24 cellular contexts compared by ENCODE assay signal in genomic region chr5:109767997-109768396, GRCh38.
"Had no signal": no experiment of that assay in that cellular context is flagged by ENCODE, and none has a peak within 500 bp of the region (broad histone marks: within the 10 kb centered on the region; RNA-seq: fewer than 3 reads in every experiment).

No MANE protein-coding gene starts in this region.

- H3K27me3 Mint-ChIP-seq: naive thymus-derived CD8-positive, alpha-beta T cell had no signal

- H3K9me3 Mint-ChIP-seq: mesothelial cell of epicardium; naive thymus-derived CD8-positive, alpha-beta T cell; stimulated activated effector memory CD8-positive, alpha-beta T cell treated with anti-CD3 and anti-CD28 coated beads, Interleukin-12 subunit alpha, Interleukin-12 subunit beta, amount 100 ng/mL, for 72 hours had no signal

- H3K4me1 ChIP-seq: gastroesophageal sphincter, heart right ventricle, left lung, right lobe of liver, thyroid gland, vagina had no signal

- H3K9me3 ChIP-seq: gastroesophageal sphincter, left lung, mucosa of descending colon, ovary, right lobe of liver, stomach, thyroid gland, vagina had no signal

- H3K27me3 ChIP-seq: dorsolateral prefrontal cortex, gastroesophageal sphincter, heart right ventricle, left lung, ovary, right lobe of liver, stomach, thyroid gland, vagina had no signal

- H3K4me3 Mint-ChIP-seq: mesothelial cell of epicardium; naive thymus-derived CD8-positive, alpha-beta T cell; stimulated activated effector memory CD8-positive, alpha-beta T cell treated with anti-CD3 and anti-CD28 coated beads, Interleukin-12 subunit alpha, Interleukin-12 subunit beta, amount 100 ng/mL, for 72 hours had no signal

- H3K4me3 ChIP-seq: dorsolateral prefrontal cortex, gastroesophageal sphincter, heart right ventricle, left lung, mucosa of descending colon, ovary, right lobe of liver, stomach, thyroid gland, vagina had no signal

- ATAC-seq: gastroesophageal sphincter; heart right ventricle; left cardiac atrium; left lung; mucosa of descending colon; naive thymus-derived CD8-positive, alpha-beta T cell; stimulated activated effector memory CD8-positive, alpha-beta T cell treated with anti-CD3 and anti-CD28 coated beads, Interleukin-12 subunit alpha, Interleukin-12 subunit beta, amount 100 ng/mL, for 72 hours had no signal

- H3K4me1 Mint-ChIP-seq: mesothelial cell of epicardium had no signal

- H3K36me3 ChIP-seq: ovary had no signal

- H3K27ac Mint-ChIP-seq: mesothelial cell of epicardium; naive thymus-derived CD8-positive, alpha-beta T cell; stimulated activated effector memory CD8-positive, alpha-beta T cell treated with anti-CD3 and anti-CD28 coated beads, Interleukin-12 subunit alpha, Interleukin-12 subunit beta, amount 100 ng/mL, for 72 hours had no signal

- DNase-seq: cortex of kidney; dorsolateral prefrontal cortex; effector CD4-positive, alpha-beta T cell; foreskin fibroblast; heart right ventricle; hippocampal formation; left cardiac atrium; left lung; mesenchymal stem cell; mucosa of descending colon; naive thymus-derived CD8-positive, alpha-beta T cell; occipital lobe; ovary; right lobe of liver; stimulated activated CD4-positive, alpha-beta T cell treated with anti-CD3 and anti-CD28 coated beads, Interleukin-2, amount 100 ng/mL, for 24 hours; stimulated activated CD4-positive, alpha-beta T cell treated with anti-CD3 and anti-CD28 coated beads, Interleukin-4, amount 100 ng/mL, for 24 hours; stimulated activated naive CD4-positive, alpha-beta T cell treated with Interleukin-2 at 50 U/mL for 16 hours; stomach; thyroid gland; trophoblast cell had no signal

- H3K27ac ChIP-seq: gastroesophageal sphincter, heart right ventricle, left lung, ovary, right lobe of liver, stomach, thyroid gland, vagina had no signal
